23 cellular contexts compared by ENCODE assay signal in genomic region chr7:157635148-157635500, GRCh38.
"Had no signal": no experiment of that assay in that cellular context is flagged by ENCODE, and none has a peak within 500 bp of the region (broad histone marks: within the 10 kb centered on the region; RNA-seq: fewer than 3 reads in every experiment).

No MANE protein-coding gene starts in this region.

- H2AFZ ChIP-seq: neural progenitor cell had no signal

- H3K27ac Mint-ChIP-seq: dendritic cell treated with granulocyte-macrophage colony-stimulating factor and Interleukin-4, amounts not matched to agents 40 ng/mL and 50 ng/mL, for 4 days; nephron; neural progenitor cell; stimulated activated memory B cell treated with anti-CD40 and anti-IgM and Interleukin-4, amounts not matched to agents 10 μg/mL and 1 μg/mL and 100 μg/mL, for 72 hours; type B pancreatic cell had no signal

- H3K27ac ChIP-seq: esophagus muscularis mucosa, foreskin keratinocyte, gastroesophageal sphincter, heart right ventricle, lower lobe of right lung, neural progenitor cell, psoas muscle, skin epidermis, spleen, testis, tibial artery had no signal

- H3K4me1 ChIP-seq: esophagus muscularis mucosa, foreskin keratinocyte, gastroesophageal sphincter, heart right ventricle, lower lobe of right lung, neural progenitor cell, psoas muscle, spleen, testis, tibial artery had no signal

- H3K4me3 Mint-ChIP-seq: dendritic cell treated with granulocyte-macrophage colony-stimulating factor and Interleukin-4, amounts not matched to agents 40 ng/mL and 50 ng/mL, for 4 days; nephron; neural progenitor cell; stimulated activated memory B cell treated with anti-CD40 and anti-IgM and Interleukin-4, amounts not matched to agents 10 μg/mL and 1 μg/mL and 100 μg/mL, for 72 hours; type B pancreatic cell had no signal

- H3K27me3 ChIP-seq: foreskin keratinocyte, testis had no signal

- H3K4me2 ChIP-seq: neural progenitor cell had no signal

- H3K4me1 Mint-ChIP-seq: nephron; stimulated activated memory B cell treated with anti-CD40 and anti-IgM and Interleukin-4, amounts not matched to agents 10 μg/mL and 1 μg/mL and 100 μg/mL, for 72 hours had no signal

- DNase-seq: effector CD8-positive, alpha-beta T cell; foreskin keratinocyte; heart right ventricle; hippocampal formation; left colon; left ventricle myocardium superior; lower lobe of right lung; psoas muscle; right cardiac atrium; spleen; stimulated activated CD4-positive, alpha-beta T cell treated with anti-CD3 and anti-CD28 coated beads, Interleukin-4, amount 100 ng/mL, for 4 hours; stimulated activated naive CD8-positive, alpha-beta T cell treated with anti-CD3 and anti-CD28 coated beads, Interleukin-15, Interleukin-2, amounts not matched to agents 100 U/mL and 50 U/mL, for 24 hours; substantia nigra; testis; tibial artery had no signal

- ATAC-seq: foreskin keratinocyte; gastroesophageal sphincter; heart right ventricle; left colon; lower lobe of right lung; psoas muscle; right cardiac atrium; stimulated activated memory B cell treated with anti-CD40 and anti-IgM and Interleukin-4, amounts not matched to agents 10 μg/mL and 1 μg/mL and 100 μg/mL, for 72 hours; stimulated activated naive CD8-positive, alpha-beta T cell treated with anti-CD3 and anti-CD28 coated beads, Interleukin-15, Interleukin-2, amounts not matched to agents 100 U/mL and 50 U/mL, for 24 hours had no signal

- H3K36me3 ChIP-seq: esophagus muscularis mucosa, gastroesophageal sphincter, heart right ventricle, lower lobe of right lung, spleen, tibial artery had no signal

- H3K9me3 ChIP-seq: testis had no signal

- H3K4me3 ChIP-seq: esophagus muscularis mucosa, gastroesophageal sphincter, heart right ventricle, lower lobe of right lung, neural progenitor cell, psoas muscle, skin epidermis, spleen, testis, tibial artery had no signal

- H3K9ac ChIP-seq: neural progenitor cell had no signal
